6 cellular contexts compared by ENCODE assay signal in genomic region chr4:156290026-156290425, GRCh38.
DNase-seq lines count a peak whose midpoint lies in the region; ATAC-seq and TF ChIP-seq lines count a peak whose summit lies in the region.
"Not testable (repeated sequence)": the region's sequence is repeated elsewhere in the genome, so short reads cannot be mapped to it uniquely, and the experiment has no call there.

No MANE protein-coding gene starts in this region.

- peak overlapping the region; percentile 57 for H3K27ac ChIP-seq in 22Rv1
- H3K27ac ChIP-seq in H9 (ENCODE audit: insufficient read length, low read depth, low read length); SK-N-SH (ENCODE audit: low read depth in 2 of 2, low read length in 1 of 2): not testable (repeated sequence)

- peak overlapping the region; percentile 12 to 47; a peak in 2 of 4 replicates for H3K4me3 ChIP-seq in SK-N-SH (ENCODE audit: low read depth in 2 of 2, low read length in 1 of 2)

- not testable (repeated sequence) for H3K27me3 Mint-ChIP-seq in H9 (ENCODE audit: low read depth); nephron (ENCODE audit: low read depth); osteocyte (ENCODE audit: unreplicated experiment)

- not testable (repeated sequence) for H3K4me1 ChIP-seq in H9 (ENCODE audit: insufficient read depth, low read length)
- H3K4me1 ChIP-seq in SK-N-SH (ENCODE audit: control insufficient read depth in 1 of 2, insufficient read depth in 2 of 2, low read depth in 1 of 2, low read length in 1 of 2) = peaks cover 0 to 28% of the 10 kb centered on the region in 2 experiments; a peak in 1 of 4 replicates

- intact Hi-C loops in Right ventricle myocardium inferior (cut with DNase I) = not testable (repeated sequence)

- peaks cover 10 to 12% of the 10 kb centered on the region in 2 experiments for H3K4me1 Mint-ChIP-seq in H9
- peaks cover 24% of the 10 kb centered on the region for H3K4me1 Mint-ChIP-seq in nephron
- H3K4me1 Mint-ChIP-seq in osteocyte (ENCODE audit: unreplicated experiment) = peaks cover 27% of the 10 kb centered on the region

- H2AK5ac ChIP-seq in H9 (ENCODE audit: insufficient read length, low read length) = not testable (repeated sequence)

- H2AFZ ChIP-seq in H9 (ENCODE audit: low read length); SK-N-SH (ENCODE audit: low read depth): not testable (repeated sequence)

- H2BK20ac ChIP-seq in H9 (ENCODE audit: low read depth, low read length, poor library complexity, severe bottlenecking) = not testable (repeated sequence)

- not testable (repeated sequence) for H4K8ac ChIP-seq in H9 (replicated peaks; ENCODE audit: insufficient read length, low read depth, low read length)

- H4K91ac ChIP-seq in H9 (ENCODE audit: insufficient read length, low read depth, low read length) = not testable (repeated sequence)

- not testable (repeated sequence) for H3K79me1 ChIP-seq in H9 (ENCODE audit: insufficient read depth, low read depth, low read length, poor library complexity, severe bottlenecking)

- not testable (repeated sequence) for H3K23me2 ChIP-seq in H9 (ENCODE audit: insufficient read length, low read depth, low read length, poor library complexity, severe bottlenecking)

- not testable (repeated sequence) for TF ChIP-seq CTCF in 22Rv1 (IDR thresholded peaks at IDR 0.05); H9 (conservative IDR thresholded peaks at IDR 0.05); SK-N-SH (IDR thresholded peaks at IDR 0.05); nephron (IDR thresholded peaks at IDR 0.05; ENCODE audit: unreplicated experiment in 3 of 3); osteocyte (IDR thresholded peaks at IDR 0.05)

- H3K9me3 Mint-ChIP-seq in H9; nephron; osteocyte (ENCODE audit: unreplicated experiment): not testable (repeated sequence)

- not testable (repeated sequence) for H3T11ph ChIP-seq in H9 (ENCODE audit: low read length)

- not testable (repeated sequence) for H3K9me2 ChIP-seq in SK-N-SH

- H3K4ac ChIP-seq in H9 (ENCODE audit: low read depth, low read length) = not testable (repeated sequence)

- not testable (repeated sequence) for H3K56ac ChIP-seq in H9 (ENCODE audit: insufficient read length, low read depth, low read length)

- not testable (repeated sequence) for H3K36me3 Mint-ChIP-seq in H9 (ENCODE audit: insufficient read depth in 1 of 3, low read depth in 3 of 3); nephron (ENCODE audit: low read depth); osteocyte (ENCODE audit: unreplicated experiment)

- CTCF ChIA-PET in SK-N-SH (lab: Yijun Ruan, JAX) = not testable (repeated sequence)

- peaks cover 28% of the 10 kb centered on the region for H3F3A ChIP-seq in SK-N-SH (replicated peaks; ENCODE audit: insufficient read depth)

- peak overlapping the region in 2 of 3 experiments; percentile 23 to 95; a peak in 3 of 7 replicates for H3K27ac Mint-ChIP-seq in H9
- not testable (repeated sequence) for H3K27ac Mint-ChIP-seq in nephron
- H3K27ac Mint-ChIP-seq in osteocyte (ENCODE audit: unreplicated experiment) = peak overlapping the region; percentile 31

- POLR2A ChIA-PET in SK-N-SH (lab: Yijun Ruan, JAX) = not testable (repeated sequence)

- not testable (repeated sequence) for H4K20me1 ChIP-seq in H9 (ENCODE audit: control insufficient read depth, insufficient read depth, insufficient read length); SK-N-SH (ENCODE audit: insufficient read depth)

- not testable (repeated sequence) for DNase-seq in H9; SK-N-SH; osteocyte (ENCODE audit: extremely low spot score, unreplicated experiment)
- peak; percentile 21 for DNase-seq in Right ventricle myocardium inferior (ENCODE audit: missing footprints)

- WGBS in H9 (ENCODE audit: extremely low coverage, insufficient read length, low lambda C conversion rate) = no CpG with 5 or more reads among the region's 19 CpGs
- 8% methylated on average over 10 of the region's 19 CpGs for WGBS in SK-N-SH (ENCODE audit: low lambda C conversion rate)

- not testable (repeated sequence) for TF ChIP-seq EP300 in SK-N-SH (IDR thresholded peaks at IDR 0.05; ENCODE audit: borderline replicate concordance in 1 of 2, low read depth in 1 of 2, low read length in 1 of 2)

- not testable (repeated sequence) for H3K9ac ChIP-seq in H9 (ENCODE audit: extremely low read depth, insufficient read length, low read length); SK-N-SH

- TF ChIP-seq RAD21 in SK-N-SH (IDR thresholded peaks at IDR 0.05; ENCODE audit: low read length) = not testable (repeated sequence)

- H3K4me3 Mint-ChIP-seq in H9 (peak overlapping the region; percentile 14 to 86; a peak in 3 of 5 replicates), nephron (peak overlapping the region in 2 of 3 experiments; percentile 14 to 49), osteocyte (ENCODE audit: unreplicated experiment) (peak overlapping the region; percentile 53)

- H2BK12ac ChIP-seq in H9 (ENCODE audit: insufficient read length, low read depth, low read length) = not testable (repeated sequence)

- not testable (repeated sequence) for H2BK5ac ChIP-seq in H9 (ENCODE audit: insufficient read length, low read length)

- H3K18ac ChIP-seq in H9 (ENCODE audit: insufficient read length, low read depth, low read length) = not testable (repeated sequence)

- not testable (repeated sequence) for H3K36me3 ChIP-seq in SK-N-SH (replicated peaks in 1 of 2; ENCODE audit: control insufficient read depth in 1 of 2, insufficient read depth in 2 of 2, low read length in 1 of 2)

- H3K23ac ChIP-seq in H9 (ENCODE audit: insufficient read length, low read depth, low read length) = not testable (repeated sequence)

- H3K9me3 ChIP-seq in H9 (ENCODE audit: control insufficient read depth, low read depth, low read length); SK-N-SH: not testable (repeated sequence)

- not testable (repeated sequence) for H3K14ac ChIP-seq in H9 (ENCODE audit: insufficient read depth, low read length)

- H4K5ac ChIP-seq in H9 (ENCODE audit: insufficient read length, low read depth, low read length) = not testable (repeated sequence)

- not testable (repeated sequence) for H3K27me3 ChIP-seq in H9 (ENCODE audit: insufficient read depth, low read length); SK-N-SH (ENCODE audit: insufficient read depth)

- not testable (repeated sequence) for H2BK15ac ChIP-seq in H9 (ENCODE audit: low read depth, low read length)

- not testable (repeated sequence) for H3K4me2 ChIP-seq in H9 (ENCODE audit: insufficient read depth, insufficient read length, low read length)
- H3K4me2 ChIP-seq in SK-N-SH = peak overlapping the region; percentile 44; the same call in 1 of the 2 replicates

- not testable (repeated sequence) for H2BK120ac ChIP-seq in H9 (ENCODE audit: low read depth, low read length, poor library complexity, severe bottlenecking)

- not testable (repeated sequence) for ATAC-seq in Right ventricle myocardium inferior

- not testable (repeated sequence) for H3K79me2 ChIP-seq in H9 (ENCODE audit: insufficient read depth, low read length); SK-N-SH (ENCODE audit: insufficient read depth)
